1 cellular context compared by ENCODE assay signal in the genomic region with DNA sequence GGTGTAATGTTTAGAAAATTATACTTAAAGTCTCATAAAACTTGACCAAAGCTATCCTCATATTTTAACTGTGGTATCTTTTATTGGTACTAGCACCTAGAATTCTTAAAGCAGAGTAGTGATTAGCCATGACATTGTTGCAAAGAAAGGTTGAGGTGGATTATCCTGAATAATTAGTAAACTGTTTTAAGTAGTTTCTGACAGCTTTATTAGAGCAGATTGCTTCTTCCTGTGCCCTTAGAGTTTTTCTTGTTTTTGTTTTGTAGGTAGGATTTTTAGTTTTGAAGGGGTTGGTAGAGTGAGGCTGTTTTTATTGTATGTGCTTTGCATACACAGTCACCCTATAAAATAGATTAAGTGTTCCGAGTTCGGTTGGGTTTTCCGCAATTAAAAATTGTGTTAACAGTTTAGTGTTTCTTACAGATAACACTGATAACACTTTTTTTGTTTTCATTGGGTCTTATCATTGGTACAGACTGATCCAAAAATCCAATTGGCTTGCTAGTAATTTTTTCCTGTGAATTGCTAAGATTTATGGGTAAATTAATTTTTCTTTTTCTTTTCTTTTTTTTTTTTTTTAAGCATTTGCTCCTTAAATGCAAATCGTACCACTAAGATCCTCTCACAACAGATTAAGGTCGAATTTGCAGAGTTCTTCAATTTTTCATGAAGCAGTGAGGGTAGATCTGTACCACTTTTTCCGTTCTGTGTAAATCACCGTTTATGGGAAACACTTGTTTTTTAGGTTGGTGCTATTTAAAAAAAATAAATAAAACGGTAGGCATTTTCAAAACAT.
TF ChIP-seq lines count a peak whose summit lies in the region.

No MANE protein-coding gene starts in this region.

TF ChIP-seq in SK-N-SH treated with all-trans-retinoic acid at 6 μM for 48 hours, 23 proteins besides CTCF, POLR2A, EP300 and RAD21 (continued from another document):
- TF ChIP-seq, protein P1, sequence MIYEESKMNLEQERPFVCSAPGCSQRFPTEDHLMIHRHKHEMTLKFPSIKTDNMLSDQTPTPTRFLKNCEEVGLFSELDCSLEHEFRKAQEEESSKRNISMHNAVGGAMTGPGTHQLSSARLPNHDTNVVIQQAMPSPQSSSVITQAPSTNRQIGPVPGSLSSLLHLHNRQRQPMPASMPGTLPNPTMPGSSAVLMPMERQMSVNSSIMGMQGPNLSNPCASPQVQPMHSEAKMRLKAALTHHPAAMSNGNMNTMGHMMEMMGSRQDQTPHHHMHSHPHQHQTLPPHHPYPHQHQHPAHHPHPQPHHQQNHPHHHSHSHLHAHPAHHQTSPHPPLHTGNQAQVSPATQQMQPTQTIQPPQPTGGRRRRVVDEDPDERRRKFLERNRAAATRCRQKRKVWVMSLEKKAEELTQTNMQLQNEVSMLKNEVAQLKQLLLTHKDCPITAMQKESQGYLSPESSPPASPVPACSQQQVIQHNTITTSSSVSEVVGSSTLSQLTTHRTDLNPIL (CRISPR knock-in tag; IDR thresholded peaks at IDR 0.05; ENCODE audit: low read depth) = no peak
- TF ChIP-seq RARB (CRISPR knock-in tag; IDR thresholded peaks at IDR 0.05) = no peak
- TF ChIP-seq ZFP3 (CRISPR knock-in tag; IDR thresholded peaks at IDR 0.05) = no peak
- no peak for TF ChIP-seq TOX (CRISPR knock-in tag; IDR thresholded peaks at IDR 0.05; ENCODE audit: borderline replicate concordance)
- TF ChIP-seq TSHZ2 (CRISPR knock-in tag; IDR thresholded peaks at IDR 0.05) = no peak
- no peak for TF ChIP-seq ESRRG (CRISPR knock-in tag; IDR thresholded peaks at IDR 0.05)
- no peak for TF ChIP-seq TCF4 (CRISPR knock-in tag; IDR thresholded peaks at IDR 0.05; ENCODE audit: borderline replicate concordance)
- TF ChIP-seq ZNF8 (CRISPR knock-in tag; IDR thresholded peaks at IDR 0.05) = no peak
- TF ChIP-seq, protein P2, sequence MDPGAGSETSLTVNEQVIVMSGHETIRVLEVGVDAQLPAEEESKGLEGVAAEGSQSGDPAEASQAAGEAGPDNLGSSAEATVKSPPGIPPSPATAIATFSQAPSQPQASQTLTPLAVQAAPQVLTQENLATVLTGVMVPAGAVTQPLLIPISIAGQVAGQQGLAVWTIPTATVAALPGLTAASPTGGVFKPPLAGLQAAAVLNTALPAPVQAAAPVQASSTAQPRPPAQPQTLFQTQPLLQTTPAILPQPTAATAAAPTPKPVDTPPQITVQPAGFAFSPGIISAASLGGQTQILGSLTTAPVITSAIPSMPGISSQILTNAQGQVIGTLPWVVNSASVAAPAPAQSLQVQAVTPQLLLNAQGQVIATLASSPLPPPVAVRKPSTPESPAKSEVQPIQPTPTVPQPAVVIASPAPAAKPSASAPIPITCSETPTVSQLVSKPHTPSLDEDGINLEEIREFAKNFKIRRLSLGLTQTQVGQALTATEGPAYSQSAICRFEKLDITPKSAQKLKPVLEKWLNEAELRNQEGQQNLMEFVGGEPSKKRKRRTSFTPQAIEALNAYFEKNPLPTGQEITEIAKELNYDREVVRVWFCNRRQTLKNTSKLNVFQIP (CRISPR knock-in tag; IDR thresholded peaks at IDR 0.05; ENCODE audit: borderline replicate concordance, low read depth) = no peak
- no peak for TF ChIP-seq ISL1 (CRISPR knock-in tag; IDR thresholded peaks at IDR 0.05)
- TF ChIP-seq ZNF565 (CRISPR knock-in tag; conservative IDR thresholded peaks at IDR 0.05; ENCODE audit: low read depth) = no peak
